18 cellular contexts compared by ENCODE assay signal in genomic region chr19:43148233-43148632, GRCh38. TPM values are rescaled to one million over a fixed set of nuclear protein-coding genes. Genes with fewer than 3 reads are reported as not detected.
DNase-seq lines count a peak whose midpoint lies in the region; ATAC-seq and TF ChIP-seq lines count a peak whose summit lies in the region.
"Had no signal": no experiment of that assay in that cellular context is flagged by ENCODE, and none has a peak within 500 bp of the region (broad histone marks: within the 10 kb centered on the region; RNA-seq: fewer than 3 reads in every experiment).

No MANE protein-coding gene starts in this region.

- no peaks in the 10 kb centered on the region for H3K36me3 ChIP-seq in trophoblast cell (ENCODE audit: control insufficient read depth in 1 of 2, insufficient read depth in 2 of 2, low read length in 2 of 2)
- H3K36me3 ChIP-seq: ascending aorta had no signal

- no peak overlapping the region for H3K9ac ChIP-seq in trophoblast cell (ENCODE audit: low read length)
- H3K9ac ChIP-seq: parathyroid adenoma had no signal

- CTCF ChIA-PET in WTC11 (lab: Charles Lee): no interaction called here

- ATAC-seq in stimulated activated naive B cell treated with anti-CD40 and anti-IgM and Interleukin-4, amounts not matched to agents 10 μg/mL and 1 μg/mL and 100 μg/mL, for 72 hours (replicated peaks): no peak
- ATAC-seq in HG02884 (IDR thresholded peaks at IDR 0.05; ENCODE audit: unreplicated experiment): no peak
- ATAC-seq in WTC11: no peak

- H3K27ac Mint-ChIP-seq in stimulated activated naive B cell treated with anti-CD40 and anti-IgM and Interleukin-4, amounts not matched to agents 10 μg/mL and 1 μg/mL and 100 μg/mL, for 72 hours: no peak overlapping the region
- H3K27ac Mint-ChIP-seq in WTC11: no peak overlapping the region
- H3K27ac Mint-ChIP-seq: CD14-positive monocyte; endodermal cell; T-helper 1 cell treated with Interleukin-12 subunit alpha and Interleukin-12 subunit beta and Interleukin-4 antibody, amounts not matched to agents 30 μg/mL and 1 μg/mL, for 36 hours had no signal

- H3K4me2 ChIP-seq in trophoblast cell (ENCODE audit: low read length): no peak overlapping the region

- no peak overlapping the region for H2BK120ac ChIP-seq in trophoblast cell (ENCODE audit: insufficient read depth, low read length, poor library complexity)

- H3K23ac ChIP-seq in trophoblast cell (ENCODE audit: low read length): no peak overlapping the region

- no peak overlapping the region for H3K27ac ChIP-seq in trophoblast cell (ENCODE audit: low read depth, low read length)
- H3K27ac ChIP-seq: ascending aorta, parathyroid adenoma had no signal

- no peak overlapping the region for H3K14ac ChIP-seq in trophoblast cell (ENCODE audit: low read length)

- no peak overlapping the region for H2BK5ac ChIP-seq in trophoblast cell (ENCODE audit: low read depth, low read length, poor library complexity)

- peaks cover 0 to 7% of the 10 kb centered on the region in 2 donors for H3K9me3 Mint-ChIP-seq in stimulated activated naive B cell treated with anti-CD40 and anti-IgM and Interleukin-4, amounts not matched to agents 10 μg/mL and 1 μg/mL and 100 μg/mL, for 72 hours
- peaks cover 38% of the 10 kb centered on the region for H3K9me3 Mint-ChIP-seq in WTC11

- no peaks in the 10 kb centered on the region for H3K4me1 Mint-ChIP-seq in stimulated activated naive B cell treated with anti-CD40 and anti-IgM and Interleukin-4, amounts not matched to agents 10 μg/mL and 1 μg/mL and 100 μg/mL, for 72 hours
- peaks cover 7% of the 10 kb centered on the region for H3K4me1 Mint-ChIP-seq in WTC11
- H3K4me1 Mint-ChIP-seq: CD14-positive monocyte, endodermal cell had no signal

- H2BK12ac ChIP-seq in trophoblast cell (ENCODE audit: low read length): no peak overlapping the region

- no peak overlapping the region for H4K91ac ChIP-seq in trophoblast cell (ENCODE audit: low read depth, low read length)

- DNase-seq in EH (ENCODE audit: low read depth) (peak; percentile 87), NCI-H526 (lab: John Stamatoyannopoulos, UW) (peak; percentile 71 to 81), epithelial cell of esophagus (ENCODE audit: low read depth) (peak; percentile 97), trophoblast cell (peak; percentile 47 to 48), WTC11 (ENCODE audit: low spot score) (no peak)
- DNase-seq in stimulated activated CD4-positive, alpha-beta T cell treated with anti-CD3 and anti-CD28 coated beads, Interleukin-15, amount 100 ng/mL, for 24 hours: no peak
- DNase-seq in stimulated activated naive B cell treated with anti-CD40 and anti-IgM and Interleukin-4, amounts not matched to agents 10 μg/mL and 1 μg/mL and 100 μg/mL, for 72 hours: no peak
- DNase-seq: activated CD4-positive, alpha-beta T cell treated with anti-CD3 and anti-CD28 coated beads for 4 hours; endodermal cell; mesendoderm; stimulated activated CD4-positive, alpha-beta T cell treated with anti-CD3 and anti-CD28 coated beads, Interleukin-1b, Interleukin-23, amount 100 ng/mL, for 48 hours; stimulated activated naive CD4-positive, alpha-beta T cell treated with Interleukin-2 at 50 U/mL for 16 hours had no signal

- POLR2A ChIA-PET in WTC11 (lab: Charles Lee): no interaction called here

- H4K12ac ChIP-seq in trophoblast cell (ENCODE audit: low read depth, low read length): no peak overlapping the region

- no peaks in the 10 kb centered on the region for H3K4me1 ChIP-seq in trophoblast cell (ENCODE audit: control insufficient read depth in 1 of 2, insufficient read depth in 2 of 2, low read length in 2 of 2)
- H3K4me1 ChIP-seq: ascending aorta, parathyroid adenoma had no signal

- peaks cover 16% of the 10 kb centered on the region for H3K9me3 ChIP-seq in trophoblast cell (ENCODE audit: insufficient read depth, low read depth, low read length)
- H3K9me3 ChIP-seq: ascending aorta had no signal

- no CpG with 5 or more reads among the region's 1 CpG for WGBS in trophoblast cell (ENCODE audit: extremely low coverage, insufficient coverage, insufficient read length)

- no peak overlapping the region for H3K18ac ChIP-seq in trophoblast cell (ENCODE audit: low read length)

- no peaks in the 10 kb centered on the region for H3K79me2 ChIP-seq in trophoblast cell (ENCODE audit: control insufficient read depth, insufficient read depth, low read length, poor library complexity)
- H3K79me2 ChIP-seq: parathyroid adenoma had no signal

- no peak overlapping the region for H2AFZ ChIP-seq in trophoblast cell (ENCODE audit: insufficient read depth, low read length, poor library complexity)
- H2AFZ ChIP-seq: parathyroid adenoma had no signal

- peaks cover 22 to 26% of the 10 kb centered on the region in 2 donors for H3K27me3 Mint-ChIP-seq in stimulated activated naive B cell treated with anti-CD40 and anti-IgM and Interleukin-4, amounts not matched to agents 10 μg/mL and 1 μg/mL and 100 μg/mL, for 72 hours
- H3K27me3 Mint-ChIP-seq in WTC11 (ENCODE audit: low read depth): no peaks in the 10 kb centered on the region; the same call in 1 of the 2 replicates

- H3K4ac ChIP-seq in trophoblast cell (ENCODE audit: low read depth, low read length): no peak overlapping the region

- H2AK5ac ChIP-seq in trophoblast cell (ENCODE audit: low read length): no peak overlapping the region

- TF ChIP-seq CTCF in epithelial cell of esophagus (IDR thresholded peaks at IDR 0.05; ENCODE audit: insufficient read depth, low read depth, low read length, missing control alignments) (no peak), WTC11 (IDR thresholded peaks at IDR 0.05) (no peak)

- no peaks in the 10 kb centered on the region for H3K27me3 ChIP-seq in trophoblast cell (ENCODE audit: insufficient read depth, low read length)
- H3K27me3 ChIP-seq: ascending aorta had no signal

- H3K4me3 Mint-ChIP-seq in stimulated activated naive B cell treated with anti-CD40 and anti-IgM and Interleukin-4, amounts not matched to agents 10 μg/mL and 1 μg/mL and 100 μg/mL, for 72 hours: no peak overlapping the region
- H3K4me3 Mint-ChIP-seq in WTC11: no peak overlapping the region
- H3K4me3 Mint-ChIP-seq: CD14-positive monocyte; endodermal cell; T-helper 1 cell treated with Interleukin-12 subunit alpha and Interleukin-12 subunit beta and Interleukin-4 antibody, amounts not matched to agents 30 μg/mL and 1 μg/mL, for 36 hours had no signal

- no peaks in the 10 kb centered on the region for H3K36me3 Mint-ChIP-seq in stimulated activated naive B cell treated with anti-CD40 and anti-IgM and Interleukin-4, amounts not matched to agents 10 μg/mL and 1 μg/mL and 100 μg/mL, for 72 hours
- H3K36me3 Mint-ChIP-seq in WTC11: 0 out of 2 replicates have a peak, but pooled peaks cover 2% of the 10 kb centered on the region
- H3K36me3 Mint-ChIP-seq: CD14-positive monocyte had no signal

- H3K4me3 ChIP-seq in epithelial cell of esophagus (ENCODE audit: low read length): no peak overlapping the region
- H3K4me3 ChIP-seq in trophoblast cell (ENCODE audit: low read depth, low read length): no peak overlapping the region
- H3K4me3 ChIP-seq: ascending aorta had no signal

- no peak overlapping the region for H4K8ac ChIP-seq in trophoblast cell (ENCODE audit: low read depth, low read length)

- H3K79me1 ChIP-seq in trophoblast cell (ENCODE audit: low read length): no peaks in the 10 kb centered on the region

TF ChIP-seq in WTC11, 78 proteins besides CTCF, POLR2A, EP300 and RAD21:
- TF ChIP-seq ZNF671 (CRISPR knock-in tag; IDR thresholded peaks at IDR 0.05): no peak

RNA-seq across cellular contexts. Expression of gene PSG5, which starts 38.1 kb away (rescaled TPM):
- 0.03 TPM in 1 of 2 replicates, not detected in the other for polyA plus RNA-seq in trophoblast cell (2013)
- total RNA-seq in WTC11 (2021): not detected in 3 replicates
- total RNA-seq: ascending aorta, endodermal cell, OCI-LY7 had no signal
- polyA plus RNA-seq: CD14-positive monocyte had no signal

RNA-seq across cellular contexts. Expression of gene PSG4, which starts 57.2 kb away (rescaled TPM):
- polyA plus RNA-seq in trophoblast cell (2013): 0.18 and 0.19 TPM in 2 replicates
- not detected in 3 replicates for total RNA-seq in WTC11 (2021)
- total RNA-seq: ascending aorta, endodermal cell, OCI-LY7 had no signal
- polyA plus RNA-seq: CD14-positive monocyte had no signal

Comparison
In these comparisons a context has a peak if more than half of its experiments do, and no peak if none do; other contexts are left out.
1. DNase-seq: peak in EH (single experiment), NCI-H526 (2 of 2), epithelial cell of esophagus (single experiment) and trophoblast cell (2 of 2); none in stimulated activated CD4-positive, alpha-beta T cell treated with anti-CD3 and anti-CD28 coated beads, Interleukin-15, amount 100 ng/mL, for 24 hours (single experiment), stimulated activated naive B cell treated with anti-CD40 and anti-IgM and Interleukin-4, amounts not matched to agents 10 μg/mL and 1 μg/mL and 100 μg/mL, for 72 hours (single experiment) and WTC11 (single experiment).